Comparison of ENCODE assay signal across 1 cellular context in genomic region chr1:146007048-146007784, GRCh38.
TF ChIP-seq lines count a peak whose summit lies in the region.

No MANE protein-coding gene starts in this region.

TF ChIP-seq in K562, 482 proteins besides CTCF, POLR2A, EP300 and RAD21 (continued from another document and continues in another):
- TF ChIP-seq UBTF (IDR thresholded peaks at IDR 0.05; ENCODE audit: borderline replicate concordance in 1 of 2, low read depth in 2 of 2, low read length in 2 of 2) (no peak), ZNF551 (CRISPR knock-in tag; IDR thresholded peaks at IDR 0.05) (no peak), NR4A1 (CRISPR knock-in tag; IDR thresholded peaks at IDR 0.05) (no peak), NR4A1 (tag; IDR thresholded peaks at IDR 0.05) (no peak), HNRNPL (IDR thresholded peaks at IDR 0.05; ENCODE audit: low read depth, low read length) (no peak), PHF21A (IDR thresholded peaks at IDR 0.05; ENCODE audit: borderline replicate concordance, low read depth) (no peak), CEBPZ (IDR thresholded peaks at IDR 0.05; ENCODE audit: borderline replicate concordance, low read depth, low read length) (no peak), HOMEZ (CRISPR knock-in tag; IDR thresholded peaks at IDR 0.05) (no peak), RBM25 (IDR thresholded peaks at IDR 0.05; ENCODE audit: low read depth, low read length, severe bottlenecking) (no peak), FUS (optimal IDR thresholded peaks at IDR 0.05; ENCODE audit: low read depth, low read length) (no peak), RAD51 (IDR thresholded peaks at IDR 0.05; ENCODE audit: borderline replicate concordance, low read depth) (no peak), E4F1 (CRISPR knock-in tag; IDR thresholded peaks at IDR 0.05; ENCODE audit: borderline replicate concordance) (no peak), ZFX (CRISPR knock-in tag; IDR thresholded peaks at IDR 0.05) (no peak), SMAD3 (CRISPR knock-in tag; conservative IDR thresholded peaks at IDR 0.05) (no peak), PRDM10 (IDR thresholded peaks at IDR 0.05; ENCODE audit: partially characterized antibody) (no peak), NCOR1 (IDR thresholded peaks at IDR 0.05) (peak; percentile 48; the same call in 1 of the 2 replicates), HDAC3 (IDR thresholded peaks at IDR 0.05; ENCODE audit: borderline replicate concordance, partially characterized antibody) (peak; percentile 36), FOXO4 (CRISPR knock-in tag; IDR thresholded peaks at IDR 0.05) (no peak), POLR2G (IDR thresholded peaks at IDR 0.05; ENCODE audit: low read depth, low read length) (no peak), MAX (CRISPR knock-in tag; IDR thresholded peaks at IDR 0.05) (no peak), ZSCAN29 (IDR thresholded peaks at IDR 0.05) (no peak), ADNP (tag; IDR thresholded peaks at IDR 0.05) (no peak), CGGBP1 (CRISPR knock-in tag; IDR thresholded peaks at IDR 0.05) (no peak), YBX1 (IDR thresholded peaks at IDR 0.05) (no peak), ELK3 (CRISPR knock-in tag; IDR thresholded peaks at IDR 0.05) (no peak), GATAD2A (IDR thresholded peaks at IDR 0.05) (no peak), HNRNPK (IDR thresholded peaks at IDR 0.05; ENCODE audit: low read depth, low read length, poor library complexity, severe bottlenecking) (no peak), BRD4 (IDR thresholded peaks at IDR 0.05) (no peak), C11orf30 (IDR thresholded peaks at IDR 0.05; ENCODE audit: low read depth) (peak; percentile 75), ZNF311 (CRISPR knock-in tag; IDR thresholded peaks at IDR 0.05) (no peak), IRF1 (CRISPR knock-in tag; IDR thresholded peaks at IDR 0.05; ENCODE audit: borderline replicate concordance) (no peak), ZBTB7A (IDR thresholded peaks at IDR 0.05; ENCODE audit: borderline replicate concordance, control insufficient read depth, low read depth, low read length) (no peak), PHTF2 (CRISPR knock-in tag; IDR thresholded peaks at IDR 0.05) (no peak), RREB1 (CRISPR knock-in tag; IDR thresholded peaks at IDR 0.05) (no peak)
